Comparison of ENCODE assay signal across 8 cellular contexts in the genomic region with DNA sequence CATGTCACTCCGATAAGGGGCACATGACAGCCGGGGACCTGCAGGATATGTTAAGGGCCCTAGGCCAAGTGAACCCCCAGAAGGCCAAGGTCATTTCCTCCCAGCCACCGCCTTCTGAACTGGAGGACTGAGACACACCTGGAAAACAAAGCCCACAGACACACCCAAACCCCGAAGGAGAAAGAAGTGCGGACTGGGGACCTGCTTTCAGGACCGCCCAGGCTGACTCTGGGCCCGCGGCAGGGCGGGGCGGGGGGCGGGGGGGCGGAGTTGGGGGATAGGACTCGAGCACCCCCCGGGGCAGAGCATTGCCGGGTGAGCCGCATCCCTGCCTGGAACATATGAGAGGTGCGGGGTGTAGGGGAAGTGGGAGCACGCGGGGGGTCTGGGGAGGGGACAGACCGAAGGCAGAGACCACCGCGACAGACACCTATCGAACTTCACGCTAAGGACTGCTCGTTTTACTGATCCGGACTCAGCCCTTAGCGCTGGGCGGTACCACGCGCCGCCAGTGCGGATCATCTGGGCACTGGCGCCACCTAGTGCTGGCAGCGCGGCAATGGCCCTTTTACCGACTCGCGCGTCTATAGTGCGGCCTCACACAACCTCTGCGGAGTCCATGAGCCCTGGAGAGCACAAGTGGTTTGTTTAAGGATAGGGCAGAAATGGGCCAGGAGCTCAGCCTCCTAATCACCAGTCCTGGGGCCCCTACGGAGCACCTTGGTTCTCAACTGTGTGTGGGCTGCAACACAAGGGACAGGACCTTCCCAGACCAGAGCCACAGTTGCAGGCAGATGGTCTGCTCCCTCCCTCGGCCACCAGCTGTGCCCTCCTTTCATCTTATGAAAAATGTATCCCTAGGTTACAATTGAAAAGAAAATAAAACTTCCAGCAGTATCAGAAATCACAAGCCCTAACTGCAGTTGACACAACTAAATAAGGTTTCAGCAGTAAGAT.
DNase-seq lines count a peak whose midpoint lies in the region; ATAC-seq and TF ChIP-seq lines count a peak whose summit lies in the region.

No MANE protein-coding gene starts in this region.

- no peak overlapping the region for H3K27ac ChIP-seq in OCI-LY1 (ENCODE audit: low read depth, low read length, poor library complexity, severe bottlenecking)
- no peak overlapping the region for H3K27ac ChIP-seq in esophagus squamous epithelium

- no peaks in the 10 kb centered on the region for H3F3A ChIP-seq in OCI-LY1 (ENCODE audit: insufficient read depth, low read length)

- H3K9ac ChIP-seq in OCI-LY1 (ENCODE audit: low read length): no peak overlapping the region

- DNase-seq in DMS 273 treated with DMSO at 0.1 percent for 48 hours (lab: John Stamatoyannopoulos, UW) (peak; percentile 47), HUDEP-2 (lab: John Stamatoyannopoulos, UW; ENCODE audit: unreplicated experiment in 76 of 76) (peak in 69 of 76 experiments; percentile 8 to 82 (median 54)), esophagus squamous epithelium (lab: John Stamatoyannopoulos, UW) (no peak), naive B cell (peak; percentile 67)
- peak; percentile 88 for DNase-seq in activated T-cell treated with anti-CD3 and anti-CD28 coated beads, Interleukin-2, amount 50 U/mL, for 24 hours
- DNase-seq in stimulated activated CD8-positive, alpha-beta memory T cell treated with anti-CD3 and anti-CD28 coated beads, Interleukin-7, amount 100 ng/mL, for 4 hours (ENCODE audit: low read depth in 2 of 2): peak; percentile 47 to 63

- peaks cover 18% of the 10 kb centered on the region for H3K27me3 Mint-ChIP-seq in activated T-cell treated with anti-CD3 and anti-CD28 coated beads, Interleukin-2, amount 50 U/mL, for 24 hours
- peaks cover 6 to 27% (median 26%) of the 10 kb centered on the region in 3 donors for H3K27me3 Mint-ChIP-seq in naive B cell

- H3K27ac Mint-ChIP-seq in activated T-cell treated with anti-CD3 and anti-CD28 coated beads, Interleukin-2, amount 50 U/mL, for 24 hours: no peak overlapping the region
- no peak overlapping the region for H3K27ac Mint-ChIP-seq in naive B cell

- H3K9me3 ChIP-seq in OCI-LY1 (ENCODE audit: low read length) (no peaks in the 10 kb centered on the region), esophagus squamous epithelium (no peaks in the 10 kb centered on the region)

- TF ChIP-seq CTCF in OCI-LY1 (IDR thresholded peaks at IDR 0.05; ENCODE audit: low read length) (peak; percentile 98), esophagus squamous epithelium (IDR thresholded peaks at IDR 0.05) (peak; percentile 78 to 93 (median 86))

- H4K20me1 ChIP-seq in OCI-LY1 (ENCODE audit: insufficient read depth, low read length): no peaks in the 10 kb centered on the region

- H2AFZ ChIP-seq in OCI-LY1 (ENCODE audit: low read length): no peak overlapping the region

- H3K4me1 ChIP-seq in OCI-LY1 (ENCODE audit: insufficient read depth, low read length, severe bottlenecking): no peaks in the 10 kb centered on the region
- peaks cover 3 to 10% (median 5%) of the 10 kb centered on the region in 3 donors for H3K4me1 ChIP-seq in esophagus squamous epithelium

- H3K79me2 ChIP-seq in OCI-LY1 (ENCODE audit: insufficient read depth, low read length): no peaks in the 10 kb centered on the region

- no peaks in the 10 kb centered on the region for H3K36me3 ChIP-seq in OCI-LY1 (ENCODE audit: insufficient read depth, low read length)
- H3K36me3 ChIP-seq in esophagus squamous epithelium: no peaks in the 10 kb centered on the region

- no peaks in the 10 kb centered on the region for H3K9me3 Mint-ChIP-seq in activated T-cell treated with anti-CD3 and anti-CD28 coated beads, Interleukin-2, amount 50 U/mL, for 24 hours
- H3K9me3 Mint-ChIP-seq in naive B cell: no peaks in the 10 kb centered on the region

- peaks cover 2% of the 10 kb centered on the region for H3K4me1 Mint-ChIP-seq in activated T-cell treated with anti-CD3 and anti-CD28 coated beads, Interleukin-2, amount 50 U/mL, for 24 hours (ENCODE audit: low read depth)
- peaks cover 0 to 2% (median 0%) of the 10 kb centered on the region in 3 donors for H3K4me1 Mint-ChIP-seq in naive B cell

- 8 to 11% methylated on average over 12 to 14 of the region's 43 CpGs for WGBS in esophagus squamous epithelium, 2 donors

- H3K4me3 Mint-ChIP-seq in activated T-cell treated with anti-CD3 and anti-CD28 coated beads, Interleukin-2, amount 50 U/mL, for 24 hours: peak overlapping the region; percentile 72
- peak overlapping the region; percentile 60 to 94 (median 82) for H3K4me3 Mint-ChIP-seq in naive B cell

- ATAC-seq in GM21447 (IDR thresholded peaks at IDR 0.05; ENCODE audit: unreplicated experiment) (peak; percentile 97), naive B cell (ENCODE audit: low read depth in 2 of 2) (peak; percentile 93 to 96)

- H3K36me3 Mint-ChIP-seq in activated T-cell treated with anti-CD3 and anti-CD28 coated beads, Interleukin-2, amount 50 U/mL, for 24 hours (ENCODE audit: low read depth): no peaks in the 10 kb centered on the region
- H3K36me3 Mint-ChIP-seq in naive B cell: no peaks in the 10 kb centered on the region

- peak overlapping the region; percentile 76 for H3K4me2 ChIP-seq in OCI-LY1 (ENCODE audit: low read length)

- TF ChIP-seq POLR2A in esophagus squamous epithelium (IDR thresholded peaks at IDR 0.05): no peak

- intact Hi-C loops in esophagus squamous epithelium (cut with DNase I): no loop called here

- H3K4me3 ChIP-seq in OCI-LY1 (ENCODE audit: low read depth, low read length, poor library complexity, severe bottlenecking) (peak overlapping the region; percentile 53), esophagus squamous epithelium (peak overlapping the region; percentile 12 to 66 (median 45))

- H3K27me3 ChIP-seq in OCI-LY1 (ENCODE audit: insufficient read depth, low read length): no peaks in the 10 kb centered on the region; the same call in 1 of the 2 replicates
- H3K27me3 ChIP-seq in esophagus squamous epithelium: peaks cover 0 to 25% (median 0%) of the 10 kb centered on the region in 4 donors

- no peaks in the 10 kb centered on the region for H3K9me2 ChIP-seq in OCI-LY1 (ENCODE audit: low read depth, low read length)
